Comparison of ENCODE assay signal across 8 cellular contexts in the genomic region with DNA sequence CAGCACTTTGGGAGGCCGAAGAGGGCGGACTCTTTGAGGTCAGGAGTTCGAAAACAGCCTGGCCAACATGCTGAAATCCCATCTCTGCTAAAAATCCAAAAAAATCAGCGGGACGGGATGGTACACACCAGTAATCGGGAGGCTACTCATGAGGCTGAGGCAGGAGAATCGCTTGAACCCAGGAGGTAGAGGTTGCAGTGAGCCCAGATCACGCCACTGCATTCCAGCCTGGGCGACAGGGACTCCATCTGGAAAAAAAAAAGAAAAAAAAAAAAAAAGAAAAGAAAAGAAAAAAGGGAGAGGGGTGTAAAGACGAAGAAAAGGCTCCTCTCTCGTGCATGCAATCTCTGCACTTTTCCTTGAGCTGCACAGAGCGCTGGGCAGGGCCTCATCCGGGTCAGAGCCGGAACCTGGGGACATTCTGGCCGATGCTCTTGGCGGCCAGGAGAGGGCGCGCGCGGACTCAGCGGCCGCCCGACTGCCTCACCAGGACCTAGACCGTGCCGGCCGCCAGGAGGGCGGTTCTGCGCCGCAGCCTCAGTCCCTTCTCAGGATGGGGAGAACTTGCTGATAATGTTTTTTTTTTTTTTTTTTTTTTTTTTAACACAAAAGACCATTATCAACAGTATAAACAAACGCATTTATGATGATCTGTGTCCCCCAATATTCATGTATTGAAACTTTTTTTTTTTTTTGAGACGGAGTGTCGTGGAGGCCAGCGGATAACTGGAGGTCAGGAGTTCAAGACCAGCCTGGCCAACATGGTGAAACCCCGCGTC. TPM values are rescaled to one million over a fixed set of nuclear protein-coding genes. Genes with fewer than 3 reads are reported as not detected.
A peak's percentile ranks its signal among the peaks of the same experiment; 100 is the strongest.
DNase-seq lines count a peak whose midpoint lies in the region; ATAC-seq lines count a peak whose summit lies in the region.

No MANE protein-coding gene starts in this region.

- in situ Hi-C loops in G401 (cut with HindIII; ENCODE audit: low sequenced_read_pairs): no loop called here

- peak; percentile 72 for ATAC-seq in HG02870 (IDR thresholded peaks at IDR 0.05; ENCODE audit: unreplicated experiment)
- ATAC-seq in left colon: peak; percentile 100

- intact Hi-C loops in left colon (cut with DNase I, micrococcal nuclease): loop anchor here in 1 of 2 donors (5.0 kb wide), 1 partner anchor 43 kb away; no protein-coding TSS in a partner anchor

- DNase-seq in G401 (ENCODE audit: low spot score) (peak; percentile 85), NCI-H2227 treated with DMSO at 0.1 percent for 48 hours (lab: John Stamatoyannopoulos, UW) (peak; percentile 79), left colon (peak; percentile 74 to 81), mesenteric fat pad (ENCODE audit: low spot score) (no peak)
- peak; percentile 37 to 52 (median 40) for DNase-seq in activated CD4-positive, CD25-positive, alpha-beta regulatory T cell (lab: John Stamatoyannopoulos, UW)
- peak; percentile 54 for DNase-seq in central memory CD4-positive, alpha-beta T cell
- DNase-seq in stimulated activated CD4-positive, alpha-beta T cell treated with anti-CD3 and anti-CD28 coated beads, Interleukin-4, amount 100 ng/mL, for 1 hour: peak; percentile 66

RNA-seq across cellular contexts. Expression of a gene that starts 8.2 kb away (rescaled TPM):
- 91.6 and 137 TPM in 2 replicates for total RNA-seq in G401 (2014; rRNA removed; shearing (Covaris generic))
- total RNA-seq in left colon (10 to 100 TPM; 20.7 to 30.8 TPM), mesenteric fat pad (21.5 TPM)

RNA-seq across cellular contexts. Expression of a gene that starts 16.8 kb away (rescaled TPM):
- total RNA-seq in G401 (2014; rRNA removed; shearing (Covaris generic)): not detected in 2 replicates
- total RNA-seq in left colon (10 to 100 TPM in 1 of 2 donors, under 1 TPM in 1; 0.78 to 12.9 TPM), mesenteric fat pad (not detected)

RNA-seq across cellular contexts. Expression of a gene that starts 37.0 kb away (rescaled TPM):
- total RNA-seq in G401 (2014; rRNA removed; shearing (Covaris generic)): 51.8 and 52.7 TPM in 2 replicates
- 10 to 100 TPM; 23.0 to 27.3 TPM for total RNA-seq in left colon
- 32.0 TPM for total RNA-seq in mesenteric fat pad

RNA-seq across cellular contexts. Expression of a gene that starts 44.7 kb away (rescaled TPM):
- total RNA-seq in G401 (2014; rRNA removed; shearing (Covaris generic)): not detected in 2 replicates
- 10 to 100 TPM; 40.9 to 50.0 TPM for total RNA-seq in left colon
- not detected for total RNA-seq in mesenteric fat pad

RNA-seq across cellular contexts. Expression of a gene that starts 57.7 kb away (rescaled TPM):
- total RNA-seq in G401 (2014; rRNA removed; shearing (Covaris generic)): not detected in 2 replicates
- total RNA-seq in left colon (1 to 10 TPM; 1.7 to 6.4 TPM), mesenteric fat pad (not detected)
